In the genomic region with DNA sequence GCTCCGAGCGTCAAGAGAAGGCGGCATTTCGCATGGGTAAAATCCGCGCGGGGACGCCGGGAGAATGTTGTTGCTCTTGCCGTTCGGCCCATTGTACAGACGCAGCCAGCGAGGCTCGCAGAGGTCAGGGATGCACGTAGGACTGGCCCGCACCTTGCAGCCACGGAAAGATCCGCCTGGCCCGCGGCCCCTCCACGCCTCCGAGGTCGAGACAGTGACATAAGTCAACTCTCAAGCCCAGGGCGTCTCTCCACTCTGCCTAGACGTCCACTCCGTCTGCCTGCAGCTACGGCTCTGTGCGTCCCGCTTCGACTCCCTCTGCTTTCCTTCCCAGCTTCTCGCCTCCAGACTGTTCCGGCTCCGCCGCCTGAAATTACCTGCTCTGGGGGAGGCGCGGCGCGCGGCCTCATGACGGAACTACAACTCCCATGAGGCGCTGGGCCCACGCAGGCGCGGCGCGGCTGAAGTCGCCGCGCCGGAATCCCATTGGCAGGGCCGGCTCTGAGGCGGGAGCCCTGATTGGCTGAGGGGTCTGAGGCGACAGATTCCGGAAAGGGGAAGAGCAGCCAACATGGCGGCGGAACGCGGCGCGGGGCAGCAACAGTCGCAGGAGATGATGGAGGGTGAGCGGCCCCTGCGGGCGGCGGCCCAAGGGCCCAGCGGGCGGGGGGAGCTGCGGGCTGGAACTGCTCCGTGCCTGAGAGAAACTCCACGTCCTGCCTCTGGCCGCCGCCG, we compare ENCODE assay signal across 8 cellular contexts. TPM values are rescaled to one million over a fixed set of nuclear protein-coding genes. Genes with fewer than 3 reads are reported as not detected.
A peak's percentile ranks its signal among the peaks of the same experiment; 100 is the strongest.
DNase-seq lines count a peak whose midpoint lies in the region; ATAC-seq and TF ChIP-seq lines count a peak whose summit lies in the region.

Gene PPP1R7, plus strand, starts transcription at position 543 of the 735 bp plus-strand sequence. Its CDS starts 29 bp downstream, at position 572.

- ATAC-seq in GM21825 (IDR thresholded peaks at IDR 0.05; ENCODE audit: unreplicated experiment) (peak; percentile 76), naive B cell (ENCODE audit: low read depth in 2 of 2) (peak; percentile 83 to 84)
- peak; percentile 94 for ATAC-seq in stimulated activated memory B cell treated with anti-CD40 and anti-IgM and Interleukin-4, amounts not matched to agents 10 μg/mL and 1 μg/mL and 100 μg/mL, for 72 hours

- peak within 1 kb of the TSS; percentile 37; the same call in 1 of the 2 replicates for H3K27ac ChIP-seq in Karpas-422 (ENCODE audit: low read length)
- peak within 1 kb of the TSS; percentile 87 to 95 (median 92) for H3K27ac ChIP-seq in esophagus squamous epithelium

- H3K27me3 Mint-ChIP-seq in naive B cell: no peaks in the 10 kb centered on the region
- H3K27me3 Mint-ChIP-seq in stimulated activated memory B cell treated with anti-CD40 and anti-IgM and Interleukin-4, amounts not matched to agents 10 μg/mL and 1 μg/mL and 100 μg/mL, for 72 hours: no peaks in the 10 kb centered on the region

- H3K79me2 ChIP-seq in Karpas-422 (ENCODE audit: low read length): peaks cover 71% of the 10 kb centered on the region

- peak within 1 kb of the TSS; percentile 88 for H3K4me2 ChIP-seq in Karpas-422 (ENCODE audit: low read depth, low read length, poor library complexity, severe bottlenecking)

- peak in 1 of 6 experiments; percentile 14 for TF ChIP-seq CTCF in esophagus squamous epithelium (IDR thresholded peaks at IDR 0.05)

- intact Hi-C loops in esophagus squamous epithelium (cut with DNase I): no loop called here

- H4K20me1 ChIP-seq in Karpas-422 (ENCODE audit: insufficient read depth, low read depth, low read length): no peaks in the 10 kb centered on the region

- H2AFZ ChIP-seq in Karpas-422 (ENCODE audit: low read length): peak within 1 kb of the TSS; percentile 97

- peaks cover 36% of the 10 kb centered on the region for H3K4me1 ChIP-seq in Karpas-422 (ENCODE audit: low read length)
- H3K4me1 ChIP-seq in esophagus squamous epithelium: peaks cover 20 to 36% (median 20%) of the 10 kb centered on the region in 3 donors

- peak in 3 of 4 donors; percentile 22 to 76 (median 45) for TF ChIP-seq POLR2A in esophagus squamous epithelium (IDR thresholded peaks at IDR 0.05)

- peak within 1 kb of the TSS; percentile 92 to 98 (median 96) for H3K27ac Mint-ChIP-seq in naive B cell
- H3K27ac Mint-ChIP-seq in stimulated activated memory B cell treated with anti-CD40 and anti-IgM and Interleukin-4, amounts not matched to agents 10 μg/mL and 1 μg/mL and 100 μg/mL, for 72 hours: peak within 1 kb of the TSS; percentile 81

- WGBS in esophagus squamous epithelium, 2 donors: 2% methylated on average over 7 of the region's 73 CpGs; no CpG with 5 or more reads in 1 of the 2 donors

- H3K4me3 ChIP-seq in Karpas-422 (ENCODE audit: low read length): peak within 1 kb of the TSS; percentile 99
- H3K4me3 ChIP-seq in esophagus squamous epithelium: peak within 1 kb of the TSS; percentile 80 to 100 (median 98)

- DNase-seq in Daoy (ENCODE audit: low read depth): peak; percentile 96
- DNase-seq in Karpas-422: peak; percentile 98
- DNase-seq in RKO (ENCODE audit: low spot score): peak; percentile 94
- DNase-seq in activated T-helper 1 cell treated with Interleukin-2 at 50 U/mL for 16 hours (ENCODE audit: low read depth): peak; percentile 95
- DNase-seq in esophagus squamous epithelium (lab: John Stamatoyannopoulos, UW): peak; percentile 86
- peak; percentile 94 for DNase-seq in naive B cell

- peak within 1 kb of the TSS; percentile 97 for H3K9ac ChIP-seq in Karpas-422 (ENCODE audit: low read length)

- H3K9me2 ChIP-seq in Karpas-422 (replicated peaks; ENCODE audit: insufficient read depth, low read length): no peaks in the 10 kb centered on the region

- H3K36me3 ChIP-seq in Karpas-422 (ENCODE audit: insufficient read depth, low read length): no peaks in the 10 kb centered on the region
- H3K36me3 ChIP-seq in esophagus squamous epithelium: peaks cover 0 to 23% (median 0%) of the 10 kb centered on the region in 3 donors

- H3K4me1 Mint-ChIP-seq in naive B cell: peaks cover 33 to 48% (median 36%) of the 10 kb centered on the region in 3 donors
- H3K4me1 Mint-ChIP-seq in stimulated activated memory B cell treated with anti-CD40 and anti-IgM and Interleukin-4, amounts not matched to agents 10 μg/mL and 1 μg/mL and 100 μg/mL, for 72 hours: peaks cover 53% of the 10 kb centered on the region

- H3K36me3 Mint-ChIP-seq in naive B cell: no peaks in the 10 kb centered on the region
- H3K36me3 Mint-ChIP-seq in stimulated activated memory B cell treated with anti-CD40 and anti-IgM and Interleukin-4, amounts not matched to agents 10 μg/mL and 1 μg/mL and 100 μg/mL, for 72 hours: peaks cover 7% of the 10 kb centered on the region

- H3K9me3 ChIP-seq in Karpas-422 (ENCODE audit: low read length) (no peaks in the 10 kb centered on the region), esophagus squamous epithelium (no peaks in the 10 kb centered on the region)

- no peaks in the 10 kb centered on the region for H3K9me3 Mint-ChIP-seq in naive B cell
- no peaks in the 10 kb centered on the region for H3K9me3 Mint-ChIP-seq in stimulated activated memory B cell treated with anti-CD40 and anti-IgM and Interleukin-4, amounts not matched to agents 10 μg/mL and 1 μg/mL and 100 μg/mL, for 72 hours

- H3K4me3 Mint-ChIP-seq in naive B cell: peak within 1 kb of the TSS; percentile 92 to 100 (median 99)
- H3K4me3 Mint-ChIP-seq in stimulated activated memory B cell treated with anti-CD40 and anti-IgM and Interleukin-4, amounts not matched to agents 10 μg/mL and 1 μg/mL and 100 μg/mL, for 72 hours: peak within 1 kb of the TSS; percentile 82

- H3K27me3 ChIP-seq in Karpas-422 (ENCODE audit: low read length): no peaks in the 10 kb centered on the region
- no peaks in the 10 kb centered on the region for H3K27me3 ChIP-seq in esophagus squamous epithelium

RNA-seq across cellular contexts. Expression of gene PPP1R7, which starts in this region (rescaled TPM):
- 74.7 and 83.0 TPM in 2 replicates for total RNA-seq in Daoy (2014; rRNA removed; shearing (Covaris generic))
- total RNA-seq in Karpas-422 (2014; rRNA removed; shearing (Covaris generic); ENCODE audit: low replicate concordance): 39.5 and 54.4 TPM in 2 replicates
- 100 to 1,000 TPM in 1 of 4 donors, 10 to 100 TPM in 3; 53.5 to 108 (median 63.3) TPM for total RNA-seq in esophagus squamous epithelium
- 100 to 1,000 TPM in 5 of 6 donors, 10 to 100 TPM in 1; 96.4 to 130 (median 112) TPM for polyA plus RNA-seq in naive B cell (ENCODE audit: low read depth in 6 of 6)

Comparison
In these comparisons a context has a peak if more than half of its experiments do, and no peak if none do; other contexts are left out.
1. Peak in every context shown above with its lines: DNase-seq, ATAC-seq, H3K4me3 ChIP-seq and H3K27ac ChIP-seq.